In genomic region chr2:39240758-39241157, GRCh38 we compare ENCODE assay signal across 23 cellular contexts. TPM values are rescaled to one million over a fixed set of nuclear protein-coding genes. Genes with fewer than 3 reads are reported as not detected.
"Had no signal": no experiment of that assay in that cellular context is flagged by ENCODE, and none has a peak within 500 bp of the region (broad histone marks: within the 10 kb centered on the region; RNA-seq: fewer than 3 reads in every experiment).

No MANE protein-coding gene starts in this region.

- DNase-seq: dermis blood vessel endothelial cell; dorsolateral prefrontal cortex; effector CD4-positive, alpha-beta T cell; effector memory CD4-positive, alpha-beta T cell; foreskin keratinocyte; heart right ventricle; hippocampal formation; left cardiac atrium; left lung; lower lobe of right lung; mesenchymal stem cell; mucosa of descending colon; naive B cell; naive thymus-derived CD8-positive, alpha-beta T cell had no signal

- H3K4me1 ChIP-seq: esophagus muscularis mucosa, foreskin keratinocyte, gastroesophageal sphincter, left lung had no signal

- H3K27ac ChIP-seq: coronary artery, dorsolateral prefrontal cortex, esophagus muscularis mucosa, foreskin keratinocyte, gastroesophageal sphincter, heart right ventricle, left lung, lower lobe of right lung had no signal

- H3K9me3 ChIP-seq: esophagus muscularis mucosa, gastroesophageal sphincter, left lung, lower lobe of right lung, mucosa of descending colon had no signal

- H3K27me3 ChIP-seq: dorsolateral prefrontal cortex, esophagus muscularis mucosa, foreskin keratinocyte, gastroesophageal sphincter, heart right ventricle, left lung had no signal

- FAIRE-seq: colon, frontal cortex, islet of Langerhans, keratinocyte had no signal

- H3K4me1 Mint-ChIP-seq: mesothelial cell of epicardium had no signal

- H3K27ac Mint-ChIP-seq: mesothelial cell of epicardium; naive thymus-derived CD8-positive, alpha-beta T cell had no signal

- H3K27me3 Mint-ChIP-seq: naive thymus-derived CD8-positive, alpha-beta T cell had no signal

- H3K4me3 ChIP-seq: coronary artery, dorsolateral prefrontal cortex, esophagus muscularis mucosa, gastroesophageal sphincter, heart right ventricle, left lung, lower lobe of right lung, mucosa of descending colon had no signal

- H3K4me3 Mint-ChIP-seq: mesothelial cell of epicardium; naive B cell; naive thymus-derived CD8-positive, alpha-beta T cell had no signal

- H3K36me3 ChIP-seq: esophagus muscularis mucosa, gastroesophageal sphincter, heart right ventricle, left lung, lower lobe of right lung had no signal

- ATAC-seq: foreskin keratinocyte; gastroesophageal sphincter; left cardiac atrium; left lung; lower lobe of right lung; mucosa of descending colon; naive thymus-derived CD8-positive, alpha-beta T cell had no signal

RNA-seq across cellular contexts. Expression of gene CDKL4, which starts 3.0 kb away (rescaled TPM):
- total RNA-seq: foreskin keratinocyte; naive thymus-derived CD8-positive, alpha-beta T cell had no signal
- polyA plus RNA-seq: esophagus; keratinocyte; naive thymus-derived CD8-positive, alpha-beta T cell had no signal
